ENCODE assay signal across 19 cellular contexts in genomic region chr4:9919047-9919446, GRCh38.
DNase-seq lines count a peak whose midpoint lies in the region; ATAC-seq and TF ChIP-seq lines count a peak whose summit lies in the region.
"Had no signal": no experiment of that assay in that cellular context is flagged by ENCODE, and none has a peak within 500 bp of the region (broad histone marks: within the 10 kb centered on the region; RNA-seq: fewer than 3 reads in every experiment).

No MANE protein-coding gene starts in this region.

- no peaks in the 10 kb centered on the region for H3K36me3 Mint-ChIP-seq in activated T-helper 1 cell treated with anti-CD3 and anti-CD28 coated beads, Interleukin-12 subunit alpha, Interleukin-12 subunit beta, Interleukin-2, Interleukin-4 antibody, amounts not matched to agents 30 ng/mL and 10 ng/mL and 1 ng/mL, durations not matched to agents 14 hours and 24 hours and 36 hours (ENCODE audit: low read depth)
- no peaks in the 10 kb centered on the region for H3K36me3 Mint-ChIP-seq in activated naive CD4-positive, alpha-beta T cell treated with anti-CD3 and anti-CD28 coated beads, Interleukin-2, amount 10 ng/mL, durations not matched to agents 7 days and 5 days

- no peak for DNase-seq in heart left ventricle
- DNase-seq in cardiac septum (ENCODE audit: low spot score) = no peak
- peak; percentile 9 for DNase-seq in SK-MEL-5 (ENCODE audit: low read depth, low spot score)
- no peak for DNase-seq in left ventricle myocardium superior
- no peak for DNase-seq in activated T-helper 1 cell treated with anti-CD3 and anti-CD28 coated beads, Interleukin-12 subunit alpha, Interleukin-12 subunit beta, Interleukin-2, Interleukin-4 antibody, amounts not matched to agents 30 ng/mL and 10 ng/mL and 1 ng/mL, durations not matched to agents 14 hours and 24 hours and 36 hours (ENCODE audit: low spot score)
- no peak for DNase-seq in activated naive CD4-positive, alpha-beta T cell treated with anti-CD3 and anti-CD28 coated beads, Interleukin-2, amount 10 ng/mL, durations not matched to agents 7 days and 5 days
- DNase-seq in activated CD8-positive, alpha-beta memory T cell treated with anti-CD3 and anti-CD28 coated beads for 24 hours = no peak
- DNase-seq: ACHN; BE2C; CD4-positive, alpha-beta T cell; MV-4-11; NCI-H1417 treated with DMSO at 0.1 percent for 48 hours; NCI-H2029; NCI-H2171; NCI-H446; NCI-H69; PC-3 had no signal

- H3K27ac ChIP-seq in heart left ventricle = peak overlapping the region in 3 of 12 donors; percentile 4 to 37 (median 33)
- H3K27ac ChIP-seq: RWPE1, SJSA1 had no signal

- no peak overlapping the region for H3K4me3 ChIP-seq in heart left ventricle
- H3K4me3 ChIP-seq: SJSA1 had no signal

- ATAC-seq in heart left ventricle (peak in 3 of 4 donors; percentile 10 to 28 (median 16)), left ventricle myocardium superior (peak; percentile 36)
- ATAC-seq: PC-3 had no signal

- intact Hi-C loops in heart left ventricle (cut with DNase I) = no loop called here
- intact Hi-C loops in cardiac septum (cut with DNase I) = no loop called here
- intact Hi-C loops in left ventricle myocardium superior (cut with micrococcal nuclease) = no loop called here
- intact Hi-C loops in activated T-helper 1 cell treated with anti-CD3 and anti-CD28 coated beads, Interleukin-12 subunit alpha, Interleukin-12 subunit beta, Interleukin-2, Interleukin-4 antibody, amounts not matched to agents 30 ng/mL and 10 ng/mL and 1 ng/mL, durations not matched to agents 14 hours and 24 hours and 36 hours (cut with micrococcal nuclease) = no loop called here

- H3K27me3 ChIP-seq in heart left ventricle = no peaks in the 10 kb centered on the region
- H3K27me3 ChIP-seq: BE2C, SJSA1 had no signal

- peaks cover 0 to 18% (median 3%) of the 10 kb centered on the region in 12 donors for H3K4me1 ChIP-seq in heart left ventricle
- H3K4me1 ChIP-seq: BE2C, SJSA1 had no signal

- H3K27me3 Mint-ChIP-seq in activated T-helper 1 cell treated with anti-CD3 and anti-CD28 coated beads, Interleukin-12 subunit alpha, Interleukin-12 subunit beta, Interleukin-2, Interleukin-4 antibody, amounts not matched to agents 30 ng/mL and 10 ng/mL and 1 ng/mL, durations not matched to agents 14 hours and 24 hours and 36 hours (ENCODE audit: insufficient read depth) = no peaks in the 10 kb centered on the region
- H3K27me3 Mint-ChIP-seq in activated naive CD4-positive, alpha-beta T cell treated with anti-CD3 and anti-CD28 coated beads, Interleukin-2, amount 10 ng/mL, durations not matched to agents 7 days and 5 days = peaks cover 6% of the 10 kb centered on the region
- H3K27me3 Mint-ChIP-seq: CD4-positive, alpha-beta T cell had no signal

- no peaks in the 10 kb centered on the region for H3K9me3 ChIP-seq in heart left ventricle
- H3K9me3 ChIP-seq: BE2C, SJSA1 had no signal

- H3K4me1 Mint-ChIP-seq in activated T-helper 1 cell treated with anti-CD3 and anti-CD28 coated beads, Interleukin-12 subunit alpha, Interleukin-12 subunit beta, Interleukin-2, Interleukin-4 antibody, amounts not matched to agents 30 ng/mL and 10 ng/mL and 1 ng/mL, durations not matched to agents 14 hours and 24 hours and 36 hours (ENCODE audit: low read depth) = no peaks in the 10 kb centered on the region
- no peaks in the 10 kb centered on the region for H3K4me1 Mint-ChIP-seq in activated naive CD4-positive, alpha-beta T cell treated with anti-CD3 and anti-CD28 coated beads, Interleukin-2, amount 10 ng/mL, durations not matched to agents 7 days and 5 days

- H3K36me3 ChIP-seq in heart left ventricle = peaks cover 0 to 4% (median 0%) of the 10 kb centered on the region in 9 donors
- H3K36me3 ChIP-seq: BE2C, SJSA1 had no signal

- CTCF ChIA-PET in activated naive CD4-positive, alpha-beta T cell treated with anti-CD3 and anti-CD28 coated beads, Interleukin-2, amount 10 ng/mL, durations not matched to agents 7 days and 5 days (lab: Charles Lee) = no interaction called here

- H3K27ac Mint-ChIP-seq in activated T-helper 1 cell treated with anti-CD3 and anti-CD28 coated beads, Interleukin-12 subunit alpha, Interleukin-12 subunit beta, Interleukin-2, Interleukin-4 antibody, amounts not matched to agents 30 ng/mL and 10 ng/mL and 1 ng/mL, durations not matched to agents 14 hours and 24 hours and 36 hours = no peak overlapping the region
- H3K27ac Mint-ChIP-seq in activated naive CD4-positive, alpha-beta T cell treated with anti-CD3 and anti-CD28 coated beads, Interleukin-2, amount 10 ng/mL, durations not matched to agents 7 days and 5 days = no peak overlapping the region
- H3K27ac Mint-ChIP-seq: CD4-positive, alpha-beta T cell had no signal

- in situ Hi-C loops in SK-MEL-5 (cut with HindIII; ENCODE audit: low pct_unique_long_range_greater_than_20kb, low sequenced_read_pairs) = no loop called here

- 77 to 83% (median 79%) methylated on average over 6 of the region's 6 CpGs for WGBS in heart left ventricle, 4 donors

- TF ChIP-seq CTCF in heart left ventricle (IDR thresholded peaks at IDR 0.05) = no peak

- H3K4me3 Mint-ChIP-seq in activated T-helper 1 cell treated with anti-CD3 and anti-CD28 coated beads, Interleukin-12 subunit alpha, Interleukin-12 subunit beta, Interleukin-2, Interleukin-4 antibody, amounts not matched to agents 30 ng/mL and 10 ng/mL and 1 ng/mL, durations not matched to agents 14 hours and 24 hours and 36 hours = no peak overlapping the region
- H3K4me3 Mint-ChIP-seq in activated naive CD4-positive, alpha-beta T cell treated with anti-CD3 and anti-CD28 coated beads, Interleukin-2, amount 10 ng/mL, durations not matched to agents 7 days and 5 days = no peak overlapping the region
- H3K4me3 Mint-ChIP-seq: CD4-positive, alpha-beta T cell had no signal

- no peaks in the 10 kb centered on the region for H3K9me3 Mint-ChIP-seq in activated T-helper 1 cell treated with anti-CD3 and anti-CD28 coated beads, Interleukin-12 subunit alpha, Interleukin-12 subunit beta, Interleukin-2, Interleukin-4 antibody, amounts not matched to agents 30 ng/mL and 10 ng/mL and 1 ng/mL, durations not matched to agents 14 hours and 24 hours and 36 hours
- H3K9me3 Mint-ChIP-seq in activated naive CD4-positive, alpha-beta T cell treated with anti-CD3 and anti-CD28 coated beads, Interleukin-2, amount 10 ng/mL, durations not matched to agents 7 days and 5 days = no peaks in the 10 kb centered on the region
- H3K9me3 Mint-ChIP-seq: CD4-positive, alpha-beta T cell had no signal

- TF ChIP-seq POLR2A in heart left ventricle (IDR thresholded peaks at IDR 0.05) = no peak
